9 cellular contexts compared by ENCODE assay signal in the genomic region with DNA sequence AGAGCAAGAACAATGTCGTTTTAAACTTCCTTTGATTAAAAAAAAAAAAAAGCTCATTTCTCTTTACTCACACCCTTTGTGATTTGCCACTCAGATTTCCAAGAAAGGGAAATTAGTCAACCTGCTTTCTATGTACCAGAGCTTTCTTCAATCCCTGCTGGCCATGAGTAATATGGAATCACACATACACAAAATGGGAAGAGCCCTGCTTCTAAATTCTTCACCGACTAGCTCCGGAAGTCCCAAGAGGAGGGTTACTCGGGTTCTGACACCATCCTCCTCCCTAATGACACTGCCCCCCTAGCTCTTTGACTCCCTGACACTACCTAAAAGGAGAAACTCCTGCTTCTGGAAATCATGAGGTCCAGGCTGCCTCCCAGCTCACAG.
DNase-seq lines count a peak whose midpoint lies in the region; ATAC-seq, FAIRE-seq and TF ChIP-seq lines count a peak whose summit lies in the region.
"Had no signal": no experiment of that assay in that cellular context is flagged by ENCODE, and none has a peak within 500 bp of the region (broad histone marks: within the 10 kb centered on the region; RNA-seq: fewer than 3 reads in every experiment).

No MANE protein-coding gene starts in this region.

- FAIRE-seq in GM12891 (lab: Jason Lieb, UNC) = peak; percentile 70

- peak overlapping the region; percentile 62 for H3K4me3 Mint-ChIP-seq in activated T-helper 1 cell treated with anti-CD3 and anti-CD28 coated beads, Interleukin-12 subunit alpha, Interleukin-12 subunit beta, Interleukin-2, Interleukin-4 antibody, amounts not matched to agents 30 ng/mL and 10 ng/mL and 1 ng/mL, durations not matched to agents 14 hours and 24 hours and 36 hours

- H2AFZ ChIP-seq in SK-N-SH (ENCODE audit: low read depth) = no peak overlapping the region

- no peak for TF ChIP-seq POLR2A in GM12891 (IDR thresholded peaks at IDR 0.05; ENCODE audit: low read depth, low read length)

- no peak for TF ChIP-seq CTCF in SK-N-SH (IDR thresholded peaks at IDR 0.05)

- no peak overlapping the region for H3K9ac ChIP-seq in SK-N-SH

- no peak overlapping the region for H3K27ac ChIP-seq in SK-N-SH (ENCODE audit: low read depth in 2 of 2, low read length in 1 of 2)

- no peaks in the 10 kb centered on the region for H3K36me3 ChIP-seq in SK-N-SH (replicated peaks in 1 of 2; ENCODE audit: control insufficient read depth in 1 of 2, insufficient read depth in 2 of 2, low read length in 1 of 2)

- H3K79me2 ChIP-seq in SK-N-SH (ENCODE audit: insufficient read depth) = no peaks in the 10 kb centered on the region

- no peaks in the 10 kb centered on the region for H3K27me3 ChIP-seq in SK-N-SH (ENCODE audit: insufficient read depth)

- H3K9me2 ChIP-seq in SK-N-SH = no peaks in the 10 kb centered on the region

- no peaks in the 10 kb centered on the region for H3K27me3 Mint-ChIP-seq in activated T-helper 1 cell treated with anti-CD3 and anti-CD28 coated beads, Interleukin-12 subunit alpha, Interleukin-12 subunit beta, Interleukin-2, Interleukin-4 antibody, amounts not matched to agents 30 ng/mL and 10 ng/mL and 1 ng/mL, durations not matched to agents 14 hours and 24 hours and 36 hours (ENCODE audit: insufficient read depth)

- TF ChIP-seq EP300 in SK-N-SH (IDR thresholded peaks at IDR 0.05; ENCODE audit: borderline replicate concordance in 1 of 2, low read depth in 1 of 2, low read length in 1 of 2) = no peak

- intact Hi-C loops in activated T-helper 1 cell treated with anti-CD3 and anti-CD28 coated beads, Interleukin-12 subunit alpha, Interleukin-12 subunit beta, Interleukin-2, Interleukin-4 antibody, amounts not matched to agents 30 ng/mL and 10 ng/mL and 1 ng/mL, durations not matched to agents 14 hours and 24 hours and 36 hours (cut with micrococcal nuclease) = no loop called here

- no peaks in the 10 kb centered on the region for H3F3A ChIP-seq in SK-N-SH (replicated peaks; ENCODE audit: insufficient read depth)

- no peaks in the 10 kb centered on the region for H3K4me1 ChIP-seq in SK-N-SH (ENCODE audit: control insufficient read depth in 1 of 2, insufficient read depth in 2 of 2, low read depth in 1 of 2, low read length in 1 of 2)

- H3K4me3 ChIP-seq in SK-N-SH (ENCODE audit: low read depth in 2 of 2, low read length in 1 of 2) = no peak overlapping the region

- no peaks in the 10 kb centered on the region for H3K9me3 ChIP-seq in SK-N-SH

- no peaks in the 10 kb centered on the region for H4K20me1 ChIP-seq in SK-N-SH (ENCODE audit: insufficient read depth)

- ATAC-seq in GM19395 (IDR thresholded peaks at IDR 0.05; ENCODE audit: unreplicated experiment) = peak; percentile 27
- peak; percentile 12 for ATAC-seq in HG02973 (IDR thresholded peaks at IDR 0.05; ENCODE audit: unreplicated experiment)

- peaks cover 14% of the 10 kb centered on the region for H3K36me3 Mint-ChIP-seq in activated T-helper 1 cell treated with anti-CD3 and anti-CD28 coated beads, Interleukin-12 subunit alpha, Interleukin-12 subunit beta, Interleukin-2, Interleukin-4 antibody, amounts not matched to agents 30 ng/mL and 10 ng/mL and 1 ng/mL, durations not matched to agents 14 hours and 24 hours and 36 hours (ENCODE audit: low read depth)

- CTCF ChIA-PET in SK-N-SH (lab: Yijun Ruan, JAX) = interaction anchor here (0.6 to 1.6 kb wide), 2 partner anchors 33 to 1167 kb away, joined by 3 to 4 read pairs; no protein-coding TSS in a partner anchor

- no peak overlapping the region for H3K4me2 ChIP-seq in SK-N-SH

- H3K4me1 Mint-ChIP-seq in activated T-helper 1 cell treated with anti-CD3 and anti-CD28 coated beads, Interleukin-12 subunit alpha, Interleukin-12 subunit beta, Interleukin-2, Interleukin-4 antibody, amounts not matched to agents 30 ng/mL and 10 ng/mL and 1 ng/mL, durations not matched to agents 14 hours and 24 hours and 36 hours (ENCODE audit: low read depth) = peaks cover 72% of the 10 kb centered on the region

- H3K9me3 Mint-ChIP-seq in activated T-helper 1 cell treated with anti-CD3 and anti-CD28 coated beads, Interleukin-12 subunit alpha, Interleukin-12 subunit beta, Interleukin-2, Interleukin-4 antibody, amounts not matched to agents 30 ng/mL and 10 ng/mL and 1 ng/mL, durations not matched to agents 14 hours and 24 hours and 36 hours = peaks cover 6% of the 10 kb centered on the region

- TF ChIP-seq RAD21 in SK-N-SH (IDR thresholded peaks at IDR 0.05; ENCODE audit: low read length) = no peak

- DNase-seq in GM12891 (ENCODE audit: insufficient read length, low spot score) (no peak), NOMO-1 (lab: John Stamatoyannopoulos, UW; ENCODE audit: unreplicated experiment in 2 of 2) (no peak), SK-N-SH (no peak), SKM-1 treated with dmso at 0.1 percent for 144 hours (lab: John Stamatoyannopoulos, UW; ENCODE audit: unreplicated experiment) (no peak)
- no peak for DNase-seq in activated T-helper 1 cell treated with anti-CD3 and anti-CD28 coated beads, Interleukin-12 subunit alpha, Interleukin-12 subunit beta, Interleukin-2, Interleukin-4 antibody, amounts not matched to agents 30 ng/mL and 10 ng/mL and 1 ng/mL, durations not matched to agents 14 hours and 24 hours and 36 hours (ENCODE audit: low spot score)
- DNase-seq in stimulated activated CD4-positive, alpha-beta T cell treated with anti-CD3 and anti-CD28 coated beads, Interleukin-2, amount 100 ng/mL, for 24 hours = no peak
- DNase-seq: SHP77 treated with DMSO at 0.1 percent for 48 hours had no signal

- peak overlapping the region; percentile 57 for H3K27ac Mint-ChIP-seq in activated T-helper 1 cell treated with anti-CD3 and anti-CD28 coated beads, Interleukin-12 subunit alpha, Interleukin-12 subunit beta, Interleukin-2, Interleukin-4 antibody, amounts not matched to agents 30 ng/mL and 10 ng/mL and 1 ng/mL, durations not matched to agents 14 hours and 24 hours and 36 hours

- POLR2A ChIA-PET in SK-N-SH (lab: Yijun Ruan, JAX) = no interaction called here

- WGBS in SK-N-SH (ENCODE audit: low lambda C conversion rate) = 30% methylated on average over 4 of the region's 4 CpGs

TF ChIP-seq in GM12891, 5 proteins besides CTCF, POLR2A, EP300 and RAD21:
- no peak for TF ChIP-seq SPI1 (IDR thresholded peaks at IDR 0.05; ENCODE audit: low read depth, low read length)
- no peak for TF ChIP-seq TAF1 (IDR thresholded peaks at IDR 0.05; ENCODE audit: low read depth, low read length)
- no peak for TF ChIP-seq POU2F2 (IDR thresholded peaks at IDR 0.05; ENCODE audit: low read depth, low read length)
- no peak for TF ChIP-seq PAX5 (IDR thresholded peaks at IDR 0.05; ENCODE audit: insufficient read depth, low read length, severe bottlenecking)
- TF ChIP-seq POLR2AphosphoS5 (IDR thresholded peaks at IDR 0.05; ENCODE audit: low read depth, low read length) = no peak
TF ChIP-seq in GM12891: peak in this region for 0.

TF ChIP-seq in SK-N-SH, 30 proteins besides CTCF, POLR2A, EP300 and RAD21:
- TF ChIP-seq NRF1 (IDR thresholded peaks at IDR 0.05; ENCODE audit: low read depth, low read length) (no peak), GABPA (IDR thresholded peaks at IDR 0.05; ENCODE audit: low read depth) (no peak), EZH2phosphoT487 (IDR thresholded peaks at IDR 0.05; ENCODE audit: borderline replicate concordance, low read depth) (no peak), TAF1 (IDR thresholded peaks at IDR 0.05; ENCODE audit: borderline replicate concordance, low read depth, low read length) (no peak), JUND (IDR thresholded peaks at IDR 0.05) (no peak), FOXM1 (IDR thresholded peaks at IDR 0.05; ENCODE audit: low read depth) (no peak), TCF12 (IDR thresholded peaks at IDR 0.05) (no peak), TEAD4 (IDR thresholded peaks at IDR 0.05; ENCODE audit: borderline replicate concordance, insufficient read depth) (no peak), YY1 (IDR thresholded peaks at IDR 0.05; ENCODE audit: low read depth) (no peak), FOSL2 (IDR thresholded peaks at IDR 0.05; ENCODE audit: borderline replicate concordance, low read depth) (no peak), RCOR1 (IDR thresholded peaks at IDR 0.05; ENCODE audit: low read length) (no peak), ELF1 (IDR thresholded peaks at IDR 0.05) (no peak), SMC3 (IDR thresholded peaks at IDR 0.05; ENCODE audit: low read depth, low read length) (no peak)
- TF ChIP-seq, protein P1, sequence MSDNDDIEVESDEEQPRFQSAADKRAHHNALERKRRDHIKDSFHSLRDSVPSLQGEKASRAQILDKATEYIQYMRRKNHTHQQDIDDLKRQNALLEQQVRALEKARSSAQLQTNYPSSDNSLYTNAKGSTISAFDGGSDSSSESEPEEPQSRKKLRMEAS (IDR thresholded peaks at IDR 0.05; ENCODE audit: low read depth) = no peak
- TF ChIP-seq, protein P2, sequence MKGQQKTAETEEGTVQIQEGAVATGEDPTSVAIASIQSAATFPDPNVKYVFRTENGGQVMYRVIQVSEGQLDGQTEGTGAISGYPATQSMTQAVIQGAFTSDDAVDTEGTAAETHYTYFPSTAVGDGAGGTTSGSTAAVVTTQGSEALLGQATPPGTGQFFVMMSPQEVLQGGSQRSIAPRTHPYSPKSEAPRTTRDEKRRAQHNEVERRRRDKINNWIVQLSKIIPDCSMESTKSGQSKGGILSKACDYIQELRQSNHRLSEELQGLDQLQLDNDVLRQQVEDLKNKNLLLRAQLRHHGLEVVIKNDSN (IDR thresholded peaks at IDR 0.05; ENCODE audit: borderline replicate concordance, low read depth) = no peak
